Comparison of ENCODE assay signal across 9 cellular contexts in genomic region chr5:43190755-43191603, GRCh38. TPM values are rescaled to one million over a fixed set of nuclear protein-coding genes. Genes with fewer than 3 reads are reported as not detected.
DNase-seq lines count a peak whose midpoint lies in the region; ATAC-seq and TF ChIP-seq lines count a peak whose summit lies in the region.
"Had no signal": no experiment of that assay in that cellular context is flagged by ENCODE, and none has a peak within 500 bp of the region (broad histone marks: within the 10 kb centered on the region; RNA-seq: fewer than 3 reads in every experiment).

No MANE protein-coding gene starts in this region.

- H3K9me3 ChIP-seq in NT2/D1 (ENCODE audit: insufficient read depth, low read length) (no peaks in the 10 kb centered on the region), endocrine pancreas (ENCODE audit: control insufficient read depth, low read length) (no peaks in the 10 kb centered on the region), osteoblast (ENCODE audit: low read depth, low read length) (no peaks in the 10 kb centered on the region), testis (no peaks in the 10 kb centered on the region)

- H3K4me1 ChIP-seq in NT2/D1 (ENCODE audit: insufficient read depth, insufficient read length): peaks cover 3% of the 10 kb centered on the region
- peaks cover 5% of the 10 kb centered on the region for H3K4me1 ChIP-seq in endocrine pancreas (ENCODE audit: control insufficient read depth, insufficient read depth, low read length)
- peaks cover 23% of the 10 kb centered on the region for H3K4me1 ChIP-seq in osteoblast (ENCODE audit: insufficient read depth, low read length)
- peaks cover 9% of the 10 kb centered on the region for H3K4me1 ChIP-seq in testis

- TF ChIP-seq POLR2A in testis (IDR thresholded peaks at IDR 0.05): no peak

- DNase-seq in G401 (ENCODE audit: low spot score) (peak; percentile 34), NT2/D1 (ENCODE audit: low read depth, low spot score) (no peak), osteoblast (ENCODE audit: insufficient read length, low spot score, missing footprints) (peak; percentile 84), HuH-7.5 (ENCODE audit: low spot score) (no peak), testis (no peak), NCI-H2029 (lab: John Stamatoyannopoulos, UW) (no peak)
- DNase-seq: NCI-H2171 had no signal

- peak overlapping the region; percentile 54 for H3K4me3 ChIP-seq in NT2/D1 (ENCODE audit: insufficient read length, low read depth)
- H3K4me3 ChIP-seq in endocrine pancreas (ENCODE audit: control insufficient read depth, insufficient read depth, low read length): peak overlapping the region; percentile 71
- no peak overlapping the region for H3K4me3 ChIP-seq in osteoblast (ENCODE audit: insufficient read depth, low read length)
- H3K4me3 ChIP-seq in testis: peak overlapping the region in 1 of 2 donors; percentile 45

- no peaks in the 10 kb centered on the region for H4K20me1 ChIP-seq in osteoblast (ENCODE audit: insufficient read depth, low read length)

- no peaks in the 10 kb centered on the region for H3K79me2 ChIP-seq in osteoblast (ENCODE audit: insufficient read depth, low read length)

- 16 to 30% methylated on average over 10 of the region's 10 CpGs for WGBS in testis, 2 donors

- no peak overlapping the region for H3K4me2 ChIP-seq in osteoblast (ENCODE audit: insufficient read depth, low read length)

- in situ Hi-C loops in G401 (cut with HindIII; ENCODE audit: low sequenced_read_pairs): no loop called here

- no peak overlapping the region for H2AFZ ChIP-seq in osteoblast (ENCODE audit: low read length)

- H3K9ac ChIP-seq in NT2/D1 (ENCODE audit: insufficient read length, low read depth): no peak overlapping the region
- no peak overlapping the region for H3K9ac ChIP-seq in endocrine pancreas (ENCODE audit: control insufficient read depth, insufficient read depth, low read length)

- TF ChIP-seq CTCF in osteoblast (IDR thresholded peaks at IDR 0.05; ENCODE audit: extremely low read depth, low read depth, low read length): no peak
- TF ChIP-seq CTCF in testis (IDR thresholded peaks at IDR 0.05): no peak

- ATAC-seq in GM18868 (IDR thresholded peaks at IDR 0.05; ENCODE audit: unreplicated experiment): no peak

- intact Hi-C loops in testis (cut with DNase I; ENCODE audit: low total_unique reads): no loop called here

- H3K27ac ChIP-seq in osteoblast (ENCODE audit: low read depth, low read length) (no peak overlapping the region), testis (no peak overlapping the region)

- H3K27me3 ChIP-seq in NT2/D1 (ENCODE audit: insufficient read depth, insufficient read length) (peaks cover 39% of the 10 kb centered on the region), endocrine pancreas (ENCODE audit: control insufficient read depth, insufficient read depth, low read length) (no peaks in the 10 kb centered on the region), osteoblast (ENCODE audit: insufficient read depth, low read length) (no peaks in the 10 kb centered on the region), testis (no peaks in the 10 kb centered on the region)

- H3K36me3 ChIP-seq in NT2/D1 (ENCODE audit: insufficient read depth, insufficient read length, low read length): no peaks in the 10 kb centered on the region
- H3K36me3 ChIP-seq in endocrine pancreas (ENCODE audit: control insufficient read depth, insufficient read depth, low read length): no peaks in the 10 kb centered on the region
- H3K36me3 ChIP-seq in osteoblast (ENCODE audit: insufficient read depth, low read length): no peaks in the 10 kb centered on the region
- H3K36me3 ChIP-seq in testis (ENCODE audit: low read depth, missing control alignments): no peaks in the 10 kb centered on the region

RNA-seq across cellular contexts. Expression of gene NIM1K, which starts 1.0 kb away (rescaled TPM):
- total RNA-seq in G401 (2014; rRNA removed; shearing (Covaris generic)): 0.41 and 1.5 TPM in 2 replicates
- total RNA-seq in osteoblast (0.88 and 1.1 TPM in 2 replicates), testis (under 1 TPM; 0.68 to 0.79 TPM)
- 1.1 TPM for polyA plus RNA-seq in testis (ENCODE audit: insufficient read depth, low read depth, low replicate concordance)

Comparison
In these comparisons a context has a peak if more than half of its experiments do, and no peak if none do; other contexts are left out.
1. DNase-seq: peak in G401 (single experiment) and osteoblast (single experiment); none in NT2/D1 (single experiment), HuH-7.5 (single experiment), testis (single experiment) and NCI-H2029 (single experiment).